In genomic region chr19:47105874-47106273, GRCh38 we compare ENCODE assay signal across 13 cellular contexts. TPM values are rescaled to one million over a fixed set of nuclear protein-coding genes. Genes with fewer than 3 reads are reported as not detected.
DNase-seq lines count a peak whose midpoint lies in the region; ATAC-seq and TF ChIP-seq lines count a peak whose summit lies in the region.
"Had no signal": no experiment of that assay in that cellular context is flagged by ENCODE, and none has a peak within 500 bp of the region (broad histone marks: within the 10 kb centered on the region; RNA-seq: fewer than 3 reads in every experiment).

No MANE protein-coding gene starts in this region.

- 86% methylated on average over 2 of the region's 2 CpGs for WGBS in esophagus muscularis mucosa

- H3K4me3 Mint-ChIP-seq in GM23338 = no peak overlapping the region; the same call in 2 of the 3 replicates

- H3K4me1 ChIP-seq in GM23338 (ENCODE audit: insufficient read depth) (peaks cover 34% of the 10 kb centered on the region), esophagus muscularis mucosa (peaks cover 56 to 98% (median 89%) of the 10 kb centered on the region in 4 donors), skeletal muscle satellite cell (ENCODE audit: control insufficient read depth, insufficient read depth, low read length) (peaks cover 50% of the 10 kb centered on the region)

- peak overlapping the region; percentile 45 for H3K27ac ChIP-seq in GM23338 (ENCODE audit: low read depth)
- 0 out of 2 replicates have a peak overlapping the region, but pooled peaks have one; percentile 32 for H3K27ac ChIP-seq in VCaP
- H3K27ac ChIP-seq in esophagus muscularis mucosa (replicated peaks in 1 of 4) = peak overlapping the region; percentile 100

- peaks cover 88% of the 10 kb centered on the region for H3K79me2 ChIP-seq in GM23338 (replicated peaks; ENCODE audit: insufficient read depth)

- no peaks in the 10 kb centered on the region; the same call in 1 of the 2 replicates for H4K20me1 ChIP-seq in GM23338 (replicated peaks; ENCODE audit: insufficient read depth)

- peak overlapping the region; percentile 36; the same call in 1 of the 2 replicates for H3K27ac Mint-ChIP-seq in GM23338

- H2AFZ ChIP-seq in GM23338 = no peak overlapping the region

- peaks cover 47% of the 10 kb centered on the region for H3K4me1 Mint-ChIP-seq in GM23338

- DNase-seq in GM23338 (ENCODE audit: low spot score) (no peak), esophagus muscularis mucosa (ENCODE audit: extremely low spot score) (no peak), activated gamma-delta T cell treated with Interleukin-2 at 50 U/mL for 16 hours (no peak)
- DNase-seq: DMS153, hippocampal formation, mucosa of descending colon, NCI-H1930, T1000 had no signal

- no peaks in the 10 kb centered on the region; the same call in 2 of the 3 replicates for H3K9me3 Mint-ChIP-seq in GM23338

- no peak overlapping the region for H3K4me2 ChIP-seq in GM23338
- peak overlapping the region; percentile 94 for H3K4me2 ChIP-seq in skeletal muscle satellite cell (ENCODE audit: low read length)

- no peak overlapping the region for H3K4me3 ChIP-seq in GM23338
- no peak overlapping the region for H3K4me3 ChIP-seq in esophagus muscularis mucosa
- H3K4me3 ChIP-seq in skeletal muscle satellite cell (ENCODE audit: low read length) = no peak overlapping the region
- H3K4me3 ChIP-seq: mucosa of descending colon had no signal

- peaks cover 12% of the 10 kb centered on the region; the same call in 1 of the 2 replicates for H3F3A ChIP-seq in GM23338 (replicated peaks; ENCODE audit: low read depth)

- no peak for TF ChIP-seq EP300 in esophagus muscularis mucosa (IDR thresholded peaks at IDR 0.05)

- no peak overlapping the region for H3K9ac ChIP-seq in skeletal muscle satellite cell (ENCODE audit: low read depth, low read length)

- ATAC-seq in GM23338 (no peak), HG02852 (IDR thresholded peaks at IDR 0.05; ENCODE audit: unreplicated experiment) (no peak), GM18520 (IDR thresholded peaks at IDR 0.05; ENCODE audit: unreplicated experiment) (no peak)
- ATAC-seq: GM12878, mucosa of descending colon had no signal

- no peak for TF ChIP-seq POLR2A in esophagus muscularis mucosa (IDR thresholded peaks at IDR 0.05; ENCODE audit: low read depth)

- peaks cover 8% of the 10 kb centered on the region for H3K27me3 Mint-ChIP-seq in GM23338 (ENCODE audit: insufficient read depth, low read depth, poor library complexity)

- H3K9me3 ChIP-seq in esophagus muscularis mucosa (no peaks in the 10 kb centered on the region), skeletal muscle satellite cell (replicated peaks; ENCODE audit: low read length) (no peaks in the 10 kb centered on the region)
- H3K9me3 ChIP-seq: mucosa of descending colon had no signal

- intact Hi-C loops in esophagus muscularis mucosa (cut with DNase I) = no loop called here

- H3K27me3 ChIP-seq in GM23338 (ENCODE audit: insufficient read depth) = no peaks in the 10 kb centered on the region
- H3K27me3 ChIP-seq in esophagus muscularis mucosa = no peaks in the 10 kb centered on the region
- H3K27me3 ChIP-seq in skeletal muscle satellite cell (ENCODE audit: control insufficient read depth, insufficient read depth, low read length) = no peaks in the 10 kb centered on the region

- TF ChIP-seq CTCF in GM23338 (conservative IDR thresholded peaks at IDR 0.05; ENCODE audit: low read depth in 2 of 2) (no peak), VCaP (conservative IDR thresholded peaks at IDR 0.05) (no peak), esophagus muscularis mucosa (IDR thresholded peaks at IDR 0.05) (no peak)

- H3K36me3 ChIP-seq in GM23338 (ENCODE audit: insufficient read depth) = no peaks in the 10 kb centered on the region
- peaks cover 0 to 4% (median 2%) of the 10 kb centered on the region in 4 donors for H3K36me3 ChIP-seq in esophagus muscularis mucosa
- peaks cover 27% of the 10 kb centered on the region for H3K36me3 ChIP-seq in skeletal muscle satellite cell (ENCODE audit: insufficient read depth, low read length)

- no peaks in the 10 kb centered on the region for H3K9me2 ChIP-seq in GM23338 (ENCODE audit: insufficient read depth)

- peaks cover 53% of the 10 kb centered on the region for H3K36me3 Mint-ChIP-seq in GM23338 (ENCODE audit: low read depth)

TF ChIP-seq in GM23338, 12 proteins besides CTCF, POLR2A, EP300 and RAD21 (continues in another document):
- TF ChIP-seq ZNF114 (CRISPR knock-in tag; IDR thresholded peaks at IDR 0.05) = no peak
- TF ChIP-seq CREB1 (CRISPR knock-in tag; IDR thresholded peaks at IDR 0.05; ENCODE audit: low read depth) = no peak
- no peak for TF ChIP-seq NANOG (IDR thresholded peaks at IDR 0.05; ENCODE audit: borderline replicate concordance)
- TF ChIP-seq STAT1 (IDR thresholded peaks at IDR 0.05; ENCODE audit: unreplicated experiment) = no peak
- TF ChIP-seq JUNB (IDR thresholded peaks at IDR 0.05; ENCODE audit: unreplicated experiment) = no peak
- no peak for TF ChIP-seq ETS1 (IDR thresholded peaks at IDR 0.05)
- no peak for TF ChIP-seq EZH2 (IDR thresholded peaks at IDR 0.05; ENCODE audit: low read depth, unreplicated experiment)
- TF ChIP-seq EZH2phosphoT487 (IDR thresholded peaks at IDR 0.05; ENCODE audit: unreplicated experiment) = no peak
- no peak for TF ChIP-seq POLR2AphosphoS5 (IDR thresholded peaks at IDR 0.05; ENCODE audit: low read depth)
- no peak for TF ChIP-seq REST (IDR thresholded peaks at IDR 0.05; ENCODE audit: unreplicated experiment)

RNA-seq across cellular contexts. Expression of gene ZC3H4, which starts 7.7 kb away (rescaled TPM):
- 33.8 and 36.9 TPM in 2 replicates for total RNA-seq in GM23338 (2014; rRNA removed; shearing (Covaris generic))
- polyA plus RNA-seq in GM23338 (2016; fragmentation: Nextera tagmentation; extraction: Ambion mirVana) = 26.7 and 29.4 TPM in 2 replicates
- 10 to 100 TPM; 26.2 to 34.7 (median 30.2) TPM for total RNA-seq in esophagus muscularis mucosa
- total RNA-seq in skeletal muscle satellite cell (2012; rRNA removed) = 14.2 and 15.3 TPM in 2 replicates

RNA-seq across cellular contexts. Expression of gene SAE1, which starts 24.8 kb away (rescaled TPM):
- total RNA-seq in GM23338 (2014; rRNA removed; shearing (Covaris generic)) = 236 and 258 TPM in 2 replicates
- 108 and 115 TPM in 2 replicates for polyA plus RNA-seq in GM23338 (2016; fragmentation: Nextera tagmentation; extraction: Ambion mirVana)
- total RNA-seq in esophagus muscularis mucosa = 100 to 1,000 TPM; 130 to 143 (median 136) TPM
- total RNA-seq in skeletal muscle satellite cell (2012; rRNA removed) = 115 and 118 TPM in 2 replicates

RNA-seq across cellular contexts. Expression of gene TMEM160, which starts 57.5 kb away (rescaled TPM):
- total RNA-seq in GM23338 (2014; rRNA removed; shearing (Covaris generic)) = 53.0 and 60.4 TPM in 2 replicates
- 251 and 255 TPM in 2 replicates for polyA plus RNA-seq in GM23338 (2016; fragmentation: Nextera tagmentation; extraction: Ambion mirVana)
- 10 to 100 TPM; 34.8 to 46.7 (median 41.6) TPM for total RNA-seq in esophagus muscularis mucosa
- 23.8 and 28.4 TPM in 2 replicates for total RNA-seq in skeletal muscle satellite cell (2012; rRNA removed)

Comparison
In these comparisons a context has a peak if more than half of its experiments do, and no peak if none do; other contexts are left out.
1. H3K27ac ChIP-seq: peak in every context shown above with its lines; median percentile 100 in esophagus muscularis mucosa; 45 in GM23338; 32 in VCaP.